ENCODE assay signal across 12 cellular contexts in the genomic region with DNA sequence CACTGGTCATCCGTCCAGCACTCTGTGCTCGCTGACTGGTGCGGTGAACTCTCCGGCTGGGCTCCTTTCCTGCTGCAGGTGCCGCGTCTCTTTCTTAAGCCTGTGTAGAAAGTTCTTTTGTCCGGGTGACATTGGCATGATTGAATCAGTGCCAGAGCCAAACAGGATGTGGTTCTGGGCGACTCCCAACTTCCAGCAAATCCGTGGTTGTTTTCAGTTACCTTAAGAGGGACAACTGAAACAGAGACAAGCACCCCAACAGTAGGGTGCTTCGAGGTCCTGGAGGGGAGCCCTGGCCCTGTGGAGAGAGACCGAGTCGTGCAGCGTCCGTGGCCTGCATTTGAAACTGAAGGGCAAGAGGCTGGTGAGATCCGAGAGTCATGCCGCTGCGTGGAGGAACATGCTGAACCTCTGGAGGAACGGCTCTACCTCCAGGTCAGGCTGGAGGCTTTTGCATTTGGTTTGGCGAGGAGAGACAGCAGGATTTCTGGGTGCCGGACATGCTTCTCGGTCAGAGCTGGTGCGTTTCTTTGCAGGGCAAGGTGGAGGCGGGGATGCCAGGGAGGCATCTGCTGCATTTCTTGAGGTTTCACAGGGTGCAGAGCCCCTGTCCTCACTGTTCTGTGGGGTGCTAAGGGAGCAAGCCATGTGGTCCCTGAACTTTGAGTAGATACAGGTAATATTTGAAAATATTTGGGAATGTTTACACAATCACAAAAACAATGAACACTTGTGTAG. TPM values are rescaled to one million over a fixed set of nuclear protein-coding genes. Genes with fewer than 3 reads are reported as not detected.
A peak's percentile ranks its signal among the peaks of the same experiment; 100 is the strongest.
DNase-seq lines count a peak whose midpoint lies in the region; ATAC-seq and TF ChIP-seq lines count a peak whose summit lies in the region.
"Had no signal": no experiment of that assay in that cellular context is flagged by ENCODE, and none has a peak within 500 bp of the region (broad histone marks: within the 10 kb centered on the region; RNA-seq: fewer than 3 reads in every experiment).

No MANE protein-coding gene starts in this region.

- H2BK15ac ChIP-seq in mesenchymal stem cell (ENCODE audit: low read depth, poor library complexity, severe bottlenecking), result peak overlapping the region; percentile 56

- no peak for DNase-seq in heart right ventricle
- no peak for DNase-seq in Right ventricle myocardium inferior (ENCODE audit: missing footprints)
- peak; percentile 61 for DNase-seq in colonic mucosa
- no peak for DNase-seq in mesenchymal stem cell
- no peak for DNase-seq in MM.1S
- no peak for DNase-seq in naive thymus-derived CD4-positive, alpha-beta T cell
- DNase-seq: activated CD4-positive, alpha-beta T cell treated with anti-CD3 and anti-CD28 coated beads for 48 hours; BE2C; hippocampal formation; nucleus accumbens had no signal

- POLR2A ChIA-PET in naive thymus-derived CD4-positive, alpha-beta T cell (lab: Charles Lee), result no interaction called here

- H4K91ac ChIP-seq in mesenchymal stem cell (ENCODE audit: low read length), result peak overlapping the region; percentile 79

- H3K36me3 Mint-ChIP-seq in naive thymus-derived CD4-positive, alpha-beta T cell, result no peaks in the 10 kb centered on the region

- no peak overlapping the region for H3K4me3 Mint-ChIP-seq in naive thymus-derived CD4-positive, alpha-beta T cell

- no peaks in the 10 kb centered on the region for H3K79me2 ChIP-seq in MM.1S (ENCODE audit: low read length)

- H3K4me2 ChIP-seq in mesenchymal stem cell (ENCODE audit: low read length, poor library complexity, severe bottlenecking) (no peak overlapping the region), MM.1S (ENCODE audit: low read depth, low read length) (no peak overlapping the region)

- peaks cover 0 to 12% (median 1%) of the 10 kb centered on the region in 11 donors for H3K9me3 Mint-ChIP-seq in naive thymus-derived CD4-positive, alpha-beta T cell

- ATAC-seq in heart right ventricle (no peak), Right ventricle myocardium inferior (no peak), HG03432 (IDR thresholded peaks at IDR 0.05; ENCODE audit: unreplicated experiment) (no peak), HG03439 (IDR thresholded peaks at IDR 0.05; ENCODE audit: unreplicated experiment) (no peak)
- no peak for ATAC-seq in naive thymus-derived CD4-positive, alpha-beta T cell

- peaks cover 0 to 5% (median 0%) of the 10 kb centered on the region in 11 donors for H3K9me3 ChIP-seq in heart right ventricle
- no peaks in the 10 kb centered on the region for H3K9me3 ChIP-seq in colonic mucosa
- no peaks in the 10 kb centered on the region for H3K9me3 ChIP-seq in mesenchymal stem cell (ENCODE audit: control insufficient read depth, low read length)
- H3K9me3 ChIP-seq in MM.1S (replicated peaks; ENCODE audit: insufficient read depth, low read length), result no peaks in the 10 kb centered on the region
- peaks cover 0 to 5% (median 0%) of the 10 kb centered on the region in 3 experiments for H3K9me3 ChIP-seq in naive thymus-derived CD4-positive, alpha-beta T cell (ENCODE audit: control insufficient read depth in 2 of 3, low read length in 3 of 3)

- H3K18ac ChIP-seq in mesenchymal stem cell (ENCODE audit: low read depth in 1 of 2, low read length in 2 of 2), result peak overlapping the region in 1 of 2 experiments; percentile 76

- H3K79me1 ChIP-seq in mesenchymal stem cell (replicated peaks; ENCODE audit: low read length, poor library complexity, severe bottlenecking), result no peaks in the 10 kb centered on the region

- peak overlapping the region in 1 of 2 experiments; percentile 2 for H3K23ac ChIP-seq in mesenchymal stem cell (ENCODE audit: low read length in 2 of 2)

- H3K4me1 Mint-ChIP-seq in naive thymus-derived CD4-positive, alpha-beta T cell, result peaks cover 0 to 10% (median 0%) of the 10 kb centered on the region in 7 donors

- no peak overlapping the region for H2BK120ac ChIP-seq in mesenchymal stem cell (ENCODE audit: low read depth, low read length)

- CTCF ChIA-PET in naive thymus-derived CD4-positive, alpha-beta T cell (lab: Charles Lee), result no interaction called here

- H3K4ac ChIP-seq in mesenchymal stem cell (ENCODE audit: low read depth in 1 of 2, low read length in 2 of 2), result peak overlapping the region; percentile 20 to 63

- H2AFZ ChIP-seq in mesenchymal stem cell (ENCODE audit: low read depth, low read length) (no peak overlapping the region), MM.1S (ENCODE audit: low read length) (no peak overlapping the region)

- no peaks in the 10 kb centered on the region for H3F3A ChIP-seq in MM.1S (ENCODE audit: insufficient read depth, low read length)

- H3K27ac ChIP-seq in heart right ventricle (peak overlapping the region in 9 of 10 donors; percentile 11 to 87 (median 56)), colonic mucosa (peak overlapping the region; percentile 32), mesenchymal stem cell (ENCODE audit: low read length, poor library complexity, severe bottlenecking) (peak overlapping the region; percentile 18), MM.1S (ENCODE audit: low read length) (no peak overlapping the region)
- H3K27ac ChIP-seq in naive thymus-derived CD4-positive, alpha-beta T cell (ENCODE audit: low read depth, low read length), result no peak overlapping the region

- H3K27ac Mint-ChIP-seq in naive thymus-derived CD4-positive, alpha-beta T cell, result no peak overlapping the region

- H2AK5ac ChIP-seq in mesenchymal stem cell (ENCODE audit: low read length, severe bottlenecking), result peak overlapping the region; percentile 2

- H2BK12ac ChIP-seq in mesenchymal stem cell (ENCODE audit: low read length in 2 of 2), result peak overlapping the region in 1 of 2 experiments; percentile 7

- H2BK5ac ChIP-seq in mesenchymal stem cell (ENCODE audit: low read depth, low read length, poor library complexity, severe bottlenecking), result no peak overlapping the region

- H3K4me3 ChIP-seq in heart right ventricle (peak overlapping the region in 5 of 10 donors; percentile 9 to 24 (median 21)), colonic mucosa (no peak overlapping the region), mesenchymal stem cell (ENCODE audit: insufficient read depth in 1 of 2, low read depth in 1 of 2, low read length in 2 of 2) (no peak overlapping the region), MM.1S (ENCODE audit: low read length) (no peak overlapping the region)
- H3K4me3 ChIP-seq in naive thymus-derived CD4-positive, alpha-beta T cell (ENCODE audit: low read length), result no peak overlapping the region

- H3K36me3 ChIP-seq in heart right ventricle (no peaks in the 10 kb centered on the region), colonic mucosa (no peaks in the 10 kb centered on the region), mesenchymal stem cell (ENCODE audit: control insufficient read depth in 1 of 2, insufficient read depth in 2 of 2, low read depth in 1 of 2, low read length in 2 of 2) (peaks cover 30 to 51% of the 10 kb centered on the region in 2 experiments), MM.1S (replicated peaks; ENCODE audit: insufficient read depth, low read length) (no peaks in the 10 kb centered on the region)
- no peaks in the 10 kb centered on the region for H3K36me3 ChIP-seq in naive thymus-derived CD4-positive, alpha-beta T cell (ENCODE audit: control insufficient read depth in 2 of 3, insufficient read depth in 3 of 3, low read length in 3 of 3)
- H3K36me3 ChIP-seq: BE2C had no signal

- WGBS in heart right ventricle, 2 donors, result 47 to 52% methylated on average over 23 of the region's 23 CpGs
- WGBS in mesenchymal stem cell, result 80% methylated on average over 23 of the region's 23 CpGs

- H4K20me1 ChIP-seq in MM.1S (ENCODE audit: insufficient read depth, low read length), result no peaks in the 10 kb centered on the region

- intact Hi-C loops in heart right ventricle (cut with DNase I) (loop anchor here in 1 of 10 donors (1.0 kb wide), 1 partner anchor 24 kb away; no protein-coding TSS in a partner anchor), Right ventricle myocardium inferior (cut with DNase I) (no loop called here), colonic mucosa (cut with DNase I) (no loop called here)
- intact Hi-C loops in naive thymus-derived CD4-positive, alpha-beta T cell (cut with micrococcal nuclease), result no loop called here

- no peak for TF ChIP-seq CTCF in heart right ventricle (IDR thresholded peaks at IDR 0.05)
- TF ChIP-seq CTCF in colonic mucosa (IDR thresholded peaks at IDR 0.05), result no peak
- TF ChIP-seq CTCF in MM.1S (IDR thresholded peaks at IDR 0.05; ENCODE audit: low read length), result no peak

- peak overlapping the region; percentile 65 for H4K8ac ChIP-seq in mesenchymal stem cell (ENCODE audit: low read length)

- peaks cover 21 to 96% (median 66%) of the 10 kb centered on the region in 9 donors for H3K4me1 ChIP-seq in heart right ventricle
- peaks cover 37% of the 10 kb centered on the region for H3K4me1 ChIP-seq in colonic mucosa
- peaks cover 66% of the 10 kb centered on the region for H3K4me1 ChIP-seq in mesenchymal stem cell (ENCODE audit: control insufficient read depth, insufficient read depth, low read depth, low read length)
- no peaks in the 10 kb centered on the region for H3K4me1 ChIP-seq in MM.1S (ENCODE audit: low read length)
- no peaks in the 10 kb centered on the region for H3K4me1 ChIP-seq in naive thymus-derived CD4-positive, alpha-beta T cell (ENCODE audit: control insufficient read depth in 2 of 2, insufficient read depth in 2 of 2, low read length in 2 of 2)
- H3K4me1 ChIP-seq: BE2C had no signal

- H3K14ac ChIP-seq in mesenchymal stem cell (ENCODE audit: low read length in 2 of 2), result peak overlapping the region in 1 of 2 experiments; percentile 21

- H3K27me3 Mint-ChIP-seq in naive thymus-derived CD4-positive, alpha-beta T cell, result peaks cover 0 to 47% (median 5%) of the 10 kb centered on the region in 5 donors

- H3K9ac ChIP-seq in colonic mucosa (ENCODE audit: low read depth in 2 of 2, low read length in 2 of 2) (peak overlapping the region; percentile 37 to 67), mesenchymal stem cell (ENCODE audit: low read length) (peak overlapping the region; percentile 52), MM.1S (ENCODE audit: low read length) (no peak overlapping the region)

- H3K9me2 ChIP-seq in MM.1S (replicated peaks; ENCODE audit: insufficient read depth, low read length), result no peaks in the 10 kb centered on the region

- H3K27me3 ChIP-seq in heart right ventricle (no peaks in the 10 kb centered on the region), colonic mucosa (no peaks in the 10 kb centered on the region), mesenchymal stem cell (ENCODE audit: control insufficient read depth in 1 of 2, insufficient read depth in 1 of 2, low read length in 2 of 2) (no peaks in the 10 kb centered on the region), MM.1S (replicated peaks; ENCODE audit: insufficient read depth, low read length) (no peaks in the 10 kb centered on the region)
- H3K27me3 ChIP-seq in naive thymus-derived CD4-positive, alpha-beta T cell (ENCODE audit: control insufficient read depth in 2 of 2, insufficient read depth in 2 of 2, low read length in 2 of 2), result no peaks in the 10 kb centered on the region
- H3K27me3 ChIP-seq: BE2C had no signal

RNA-seq across cellular contexts. Expression of gene SH3BP4, which starts 26.8 kb away (rescaled TPM):
- 10 to 100 TPM in 6 of 10 donors, 1 to 10 TPM in 4; 6.3 to 14.2 (median 10.8) TPM for total RNA-seq in heart right ventricle
- polyA plus RNA-seq in heart right ventricle, result 10 to 100 TPM in 1 of 2 donors, 1 to 10 TPM in 1; 8.7 to 15.3 TPM
- total RNA-seq in Right ventricle myocardium inferior, result 9.3 TPM
- 10 to 100 TPM; 29.1 to 44.4 TPM for total RNA-seq in colonic mucosa
- 48.8 TPM for polyA plus RNA-seq in mesenchymal stem cell (2013, experiment 1 of 2)
- 47.7 TPM for polyA plus RNA-seq in mesenchymal stem cell (2013, experiment 2 of 2)
- 1 to 10 TPM in 1 of 5 experiments, under 1 TPM in 3, not detected in 1; 0.41 to 2.6 (median 0.63) TPM for total RNA-seq in naive thymus-derived CD4-positive, alpha-beta T cell
- not detected for polyA plus RNA-seq in naive thymus-derived CD4-positive, alpha-beta T cell

Comparison
In these comparisons a context has a peak if more than half of its experiments do, and no peak if none do; other contexts are left out.
1. H3K27ac ChIP-seq: peak in heart right ventricle (9 of 10), colonic mucosa (single experiment) and mesenchymal stem cell (single experiment); none in MM.1S (single experiment) and naive thymus-derived CD4-positive, alpha-beta T cell (single experiment).